10 cellular contexts compared by ENCODE assay signal in genomic region chr15:101198820-101199219, GRCh38. TPM values are rescaled to one million over a fixed set of nuclear protein-coding genes. Genes with fewer than 3 reads are reported as not detected.
DNase-seq lines count a peak whose midpoint lies in the region; ATAC-seq and TF ChIP-seq lines count a peak whose summit lies in the region.
"Had no signal": no experiment of that assay in that cellular context is flagged by ENCODE, and none has a peak within 500 bp of the region (broad histone marks: within the 10 kb centered on the region; RNA-seq: fewer than 3 reads in every experiment).

No MANE protein-coding gene starts in this region.

- peak overlapping the region; percentile 56 for H3K27ac ChIP-seq in lower lobe of right lung
- H3K27ac ChIP-seq in uterus: peak overlapping the region; percentile 61 to 66
- H3K27ac ChIP-seq: VCaP had no signal

- no peak for TF ChIP-seq CTCF in natural killer cell (IDR thresholded peaks at IDR 0.05)
- no peak for TF ChIP-seq CTCF in lower lobe of right lung (IDR thresholded peaks at IDR 0.05)
- no peak for TF ChIP-seq CTCF in uterus (IDR thresholded peaks at IDR 0.05)
- TF ChIP-seq CTCF in omental fat pad (IDR thresholded peaks at IDR 0.05): no peak

- H3K36me3 ChIP-seq in lower lobe of right lung: no peaks in the 10 kb centered on the region
- no peaks in the 10 kb centered on the region for H3K36me3 ChIP-seq in uterus

- H3K27me3 ChIP-seq in lower lobe of right lung (ENCODE audit: low read depth): no peaks in the 10 kb centered on the region
- no peaks in the 10 kb centered on the region for H3K27me3 ChIP-seq in uterus

- H3K36me3 Mint-ChIP-seq in natural killer cell treated with Interleukin-12 subunit alpha and Interleukin-12 subunit beta and Interleukin-15 and Interleukin-18, amount 100 ng/mL, for 72 hours: no peaks in the 10 kb centered on the region
- H3K36me3 Mint-ChIP-seq in natural killer cell: no peaks in the 10 kb centered on the region
- H3K36me3 Mint-ChIP-seq in activated naive CD4-positive, alpha-beta T cell treated with anti-CD3 and anti-CD28 coated beads, Interleukin-2, amount 50 U/mL, for 72 hours: peaks cover 5 to 52% of the 10 kb centered on the region in 2 donors

- peak overlapping the region; percentile 89 for H3K4me3 Mint-ChIP-seq in natural killer cell treated with Interleukin-12 subunit alpha and Interleukin-12 subunit beta and Interleukin-15 and Interleukin-18, amount 100 ng/mL, for 72 hours
- no peak overlapping the region for H3K4me3 Mint-ChIP-seq in natural killer cell

- no peak for TF ChIP-seq POLR2A in uterus (IDR thresholded peaks at IDR 0.05)

- intact Hi-C loops in natural killer cell (cut with micrococcal nuclease) (no loop called here), lower lobe of right lung (cut with DNase I) (no loop called here), uterus (cut with DNase I; ENCODE audit: low total_unique reads) (no loop called here)

- H3K4me1 Mint-ChIP-seq in natural killer cell treated with Interleukin-12 subunit alpha and Interleukin-12 subunit beta and Interleukin-15 and Interleukin-18, amount 100 ng/mL, for 72 hours (ENCODE audit: low read depth in 2 of 2): peaks cover 70 to 76% of the 10 kb centered on the region in 2 donors
- H3K4me1 Mint-ChIP-seq in natural killer cell: peaks cover 70 to 72% of the 10 kb centered on the region in 2 donors

- no peaks in the 10 kb centered on the region for H3K27me3 Mint-ChIP-seq in natural killer cell treated with Interleukin-12 subunit alpha and Interleukin-12 subunit beta and Interleukin-15 and Interleukin-18, amount 100 ng/mL, for 72 hours
- no peaks in the 10 kb centered on the region for H3K27me3 Mint-ChIP-seq in natural killer cell (ENCODE audit: low read depth in 2 of 2)

- H3K9me3 Mint-ChIP-seq in natural killer cell treated with Interleukin-12 subunit alpha and Interleukin-12 subunit beta and Interleukin-15 and Interleukin-18, amount 100 ng/mL, for 72 hours: no peaks in the 10 kb centered on the region
- H3K9me3 Mint-ChIP-seq in natural killer cell: no peaks in the 10 kb centered on the region
- H3K9me3 Mint-ChIP-seq in activated naive CD4-positive, alpha-beta T cell treated with anti-CD3 and anti-CD28 coated beads, Interleukin-2, amount 50 U/mL, for 72 hours: no peaks in the 10 kb centered on the region

- H3K9me3 ChIP-seq in lower lobe of right lung: no peaks in the 10 kb centered on the region
- H3K9me3 ChIP-seq in uterus: no peaks in the 10 kb centered on the region

- DNase-seq in natural killer cell treated with Interleukin-12 subunit alpha and Interleukin-12 subunit beta and Interleukin-15 and Interleukin-18, amount 100 ng/mL, for 72 hours (ENCODE audit: low spot score): no peak
- DNase-seq in natural killer cell (no peak), lower lobe of right lung (no peak), uterus (no peak), omental fat pad (ENCODE audit: low spot score) (no peak)
- DNase-seq in activated naive CD4-positive, alpha-beta T cell treated with anti-CD3 and anti-CD28 coated beads, Interleukin-2, amount 50 U/mL, for 72 hours (ENCODE audit: low spot score in 2 of 2): no peak
- DNase-seq: NCI-H1417 treated with DMSO at 0.1 percent for 48 hours had no signal

- H3K27ac Mint-ChIP-seq in natural killer cell treated with Interleukin-12 subunit alpha and Interleukin-12 subunit beta and Interleukin-15 and Interleukin-18, amount 100 ng/mL, for 72 hours: peak overlapping the region; percentile 97 to 99
- H3K27ac Mint-ChIP-seq in natural killer cell: peak overlapping the region in 1 of 2 donors; percentile 22
- H3K27ac Mint-ChIP-seq in activated naive CD4-positive, alpha-beta T cell treated with anti-CD3 and anti-CD28 coated beads, Interleukin-2, amount 50 U/mL, for 72 hours: peak overlapping the region; percentile 97 to 100

- peaks cover 59% of the 10 kb centered on the region for H3K4me1 ChIP-seq in lower lobe of right lung
- peaks cover 0 to 6% of the 10 kb centered on the region in 2 donors for H3K4me1 ChIP-seq in uterus

- no peak for ATAC-seq in natural killer cell treated with Interleukin-12 subunit alpha and Interleukin-12 subunit beta and Interleukin-15 and Interleukin-18, amount 100 ng/mL, for 72 hours
- ATAC-seq in natural killer cell: no peak
- ATAC-seq in activated naive CD4-positive, alpha-beta T cell treated with anti-CD3 and anti-CD28 coated beads, Interleukin-2, amount 50 U/mL, for 72 hours: no peak
- ATAC-seq in lower lobe of right lung: no peak
- no peak for ATAC-seq in HG02642 (IDR thresholded peaks at IDR 0.05; ENCODE audit: poor library complexity, unreplicated experiment)
- no peak for ATAC-seq in HG03442 (IDR thresholded peaks at IDR 0.05; ENCODE audit: unreplicated experiment)
- no peak for ATAC-seq in omental fat pad (ENCODE audit: low FRiP score)

- no peak overlapping the region for H3K4me3 ChIP-seq in lower lobe of right lung
- H3K4me3 ChIP-seq in uterus: no peak overlapping the region

RNA-seq across cellular contexts. Expression of gene CHSY1, which starts 53.0 kb away (rescaled TPM):
- total RNA-seq in natural killer cell treated with Interleukin-12 subunit alpha and Interleukin-12 subunit beta and Interleukin-15 and Interleukin-18, amount 100 ng/mL, for 72 hours: 10 to 100 TPM; 91.2 to 93.3 TPM
- total RNA-seq in natural killer cell: 10 to 100 TPM; 21.1 to 32.5 (median 30.8) TPM
- 10 to 100 TPM; 45.5 to 54.1 TPM for total RNA-seq in activated naive CD4-positive, alpha-beta T cell treated with anti-CD3 and anti-CD28 coated beads, Interleukin-2, amount 50 U/mL, for 72 hours
- 25.6 TPM for total RNA-seq in lower lobe of right lung
- total RNA-seq in uterus: 10 to 100 TPM; 25.6 to 62.8 (median 46.0) TPM
- 10 to 100 TPM; 16.9 to 85.3 (median 39.4) TPM for total RNA-seq in omental fat pad
